In the genomic region with DNA sequence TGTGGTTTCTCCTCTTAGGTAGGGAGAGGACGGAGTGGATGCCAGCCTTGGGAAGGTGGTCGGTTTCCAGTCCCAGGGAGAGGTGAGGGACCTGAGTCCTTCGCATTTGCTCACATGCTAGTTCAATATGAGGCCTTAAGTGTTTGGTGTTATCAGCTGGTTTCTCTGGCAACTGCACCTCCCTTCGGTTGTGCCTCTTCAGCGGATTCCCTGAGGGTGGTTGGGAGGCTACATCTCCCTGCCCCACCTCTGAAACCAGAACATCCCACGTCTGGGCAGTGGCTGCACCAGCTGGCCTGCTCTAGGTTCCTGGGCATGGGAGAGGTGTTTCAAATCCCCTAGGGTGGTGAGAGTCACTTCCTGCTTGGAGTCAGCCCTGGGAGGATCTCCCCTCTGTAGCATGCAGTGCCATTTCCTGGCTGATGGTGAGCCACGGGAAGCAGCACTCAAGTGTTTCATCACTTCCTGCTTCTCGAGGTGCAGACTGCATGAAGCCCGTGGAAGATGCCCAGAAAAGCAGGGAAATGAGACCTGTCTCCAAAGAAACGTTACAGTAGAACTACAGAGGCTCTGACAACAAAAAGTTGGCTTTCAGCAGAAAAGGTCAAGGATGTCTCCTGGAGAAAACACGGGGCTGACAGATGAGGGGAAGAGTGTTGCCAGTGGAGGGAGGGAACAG, we compare ENCODE assay signal across 1 cellular context.
A peak's percentile ranks its signal among the peaks of the same experiment; 100 is the strongest.
TF ChIP-seq lines count a peak whose summit lies in the region.

No MANE protein-coding gene starts in this region.

TF ChIP-seq in K562, 482 proteins besides CTCF, POLR2A, EP300 and RAD21 (continued from another document and continues in another):
- TF ChIP-seq NUFIP1 (IDR thresholded peaks at IDR 0.05; ENCODE audit: partially characterized antibody) (no peak), ZNF444 (CRISPR knock-in tag; IDR thresholded peaks at IDR 0.05) (no peak), FOXK1 (CRISPR knock-in tag; IDR thresholded peaks at IDR 0.05; ENCODE audit: borderline replicate concordance) (no peak), POLR2G (IDR thresholded peaks at IDR 0.05; ENCODE audit: low read depth, low read length) (no peak), CHD2 (IDR thresholded peaks at IDR 0.05; ENCODE audit: low read depth, low read length) (no peak), KLF16 (IDR thresholded peaks at IDR 0.05) (no peak), ZNF668 (CRISPR knock-in tag; IDR thresholded peaks at IDR 0.05) (no peak), ZNF224 (CRISPR knock-in tag; IDR thresholded peaks at IDR 0.05) (no peak), ETV6 (IDR thresholded peaks at IDR 0.05; ENCODE audit: borderline replicate concordance in 1 of 2, low read depth in 2 of 2, low read length in 1 of 2) (0 out of 4 replicates have a peak, but pooled peaks of 1 of the 2 experiments have one; percentile 22), ETV6 (CRISPR knock-in tag; IDR thresholded peaks at IDR 0.05; ENCODE audit: borderline replicate concordance) (no peak), PHB (CRISPR knock-in tag; IDR thresholded peaks at IDR 0.05) (no peak), TAF1 (IDR thresholded peaks at IDR 0.05; ENCODE audit: control insufficient read depth, extremely low read depth, insufficient read depth, low read length, severe bottlenecking) (no peak), BRD4 (IDR thresholded peaks at IDR 0.05) (no peak), CBX8 (IDR thresholded peaks at IDR 0.05; ENCODE audit: borderline replicate concordance, extremely low read depth, low read depth, low read length, poor library complexity, severe bottlenecking) (no peak), ESRRA (IDR thresholded peaks at IDR 0.05; ENCODE audit: borderline replicate concordance, low read depth) (no peak), RBM17 (IDR thresholded peaks at IDR 0.05; ENCODE audit: borderline replicate concordance, low read depth, low read length) (no peak), SMARCE1 (IDR thresholded peaks at IDR 0.05) (no peak), ZNF507 (tag; conservative IDR thresholded peaks at IDR 0.05) (no peak), RHOXF2B (CRISPR knock-in tag; conservative IDR thresholded peaks at IDR 0.05) (no peak), EHMT2 (IDR thresholded peaks at IDR 0.05) (peak; percentile 89), ZSCAN32 (CRISPR knock-in tag; IDR thresholded peaks at IDR 0.05) (no peak), ETV1 (tag; conservative IDR thresholded peaks at IDR 0.05; ENCODE audit: low read depth) (peak; percentile 90), MIER1 (IDR thresholded peaks at IDR 0.05; ENCODE audit: low read depth) (no peak), KAT2B (IDR thresholded peaks at IDR 0.05; ENCODE audit: low read depth, low read length) (no peak), CC2D1A (IDR thresholded peaks at IDR 0.05) (no peak), PHF21A (IDR thresholded peaks at IDR 0.05; ENCODE audit: borderline replicate concordance, low read depth) (no peak), ZNF133 (CRISPR knock-in tag; IDR thresholded peaks at IDR 0.05) (no peak), SP2 (IDR thresholded peaks at IDR 0.05; ENCODE audit: extremely low read depth, low read depth, low read length, poor library complexity, severe bottlenecking) (no peak), MECOM (CRISPR knock-in tag; IDR thresholded peaks at IDR 0.05) (no peak), SREBF2 (CRISPR knock-in tag; IDR thresholded peaks at IDR 0.05) (no peak), NFRKB (IDR thresholded peaks at IDR 0.05; ENCODE audit: low read depth) (peak; percentile 36; the same call in 1 of the 2 replicates), ZBTB1 (CRISPR knock-in tag; IDR thresholded peaks at IDR 0.05; ENCODE audit: borderline replicate concordance, low read depth) (no peak), CCNT2 (IDR thresholded peaks at IDR 0.05; ENCODE audit: borderline replicate concordance, extremely low read depth, insufficient read length, low read depth, low read length) (no peak), CXXC5 (CRISPR knock-in tag; IDR thresholded peaks at IDR 0.05) (peak; percentile 45; the same call in 1 of the 2 replicates)
- TF ChIP-seq, protein P1, sequence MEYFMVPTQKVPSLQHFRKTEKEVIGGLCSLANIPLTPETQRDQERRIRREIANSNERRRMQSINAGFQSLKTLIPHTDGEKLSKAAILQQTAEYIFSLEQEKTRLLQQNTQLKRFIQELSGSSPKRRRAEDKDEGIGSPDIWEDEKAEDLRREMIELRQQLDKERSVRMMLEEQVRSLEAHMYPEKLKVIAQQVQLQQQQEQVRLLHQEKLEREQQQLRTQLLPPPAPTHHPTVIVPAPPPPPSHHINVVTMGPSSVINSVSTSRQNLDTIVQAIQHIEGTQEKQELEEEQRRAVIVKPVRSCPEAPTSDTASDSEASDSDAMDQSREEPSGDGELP (CRISPR knock-in tag; IDR thresholded peaks at IDR 0.05; ENCODE audit: borderline replicate concordance): 0 out of 2 replicates have a peak, but pooled peaks have one; percentile 32
- TF ChIP-seq, protein P2, sequence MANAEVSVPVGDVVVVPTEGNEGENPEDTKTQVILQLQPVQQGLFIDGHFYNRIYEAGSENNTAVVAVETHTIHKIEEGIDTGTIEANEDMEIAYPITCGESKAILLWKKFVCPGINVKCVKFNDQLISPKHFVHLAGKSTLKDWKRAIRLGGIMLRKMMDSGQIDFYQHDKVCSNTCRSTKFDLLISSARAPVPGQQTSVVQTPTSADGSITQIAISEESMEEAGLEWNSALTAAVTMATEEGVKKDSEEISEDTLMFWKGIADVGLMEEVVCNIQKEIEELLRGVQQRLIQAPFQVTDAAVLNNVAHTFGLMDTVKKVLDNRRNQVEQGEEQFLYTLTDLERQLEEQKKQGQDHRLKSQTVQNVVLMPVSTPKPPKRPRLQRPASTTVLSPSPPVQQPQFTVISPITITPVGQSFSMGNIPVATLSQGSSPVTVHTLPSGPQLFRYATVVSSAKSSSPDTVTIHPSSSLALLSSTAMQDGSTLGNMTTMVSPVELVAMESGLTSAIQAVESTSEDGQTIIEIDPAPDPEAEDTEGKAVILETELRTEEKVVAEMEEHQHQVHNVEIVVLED (CRISPR knock-in tag; IDR thresholded peaks at IDR 0.05): no peak
- TF ChIP-seq, protein P3, sequence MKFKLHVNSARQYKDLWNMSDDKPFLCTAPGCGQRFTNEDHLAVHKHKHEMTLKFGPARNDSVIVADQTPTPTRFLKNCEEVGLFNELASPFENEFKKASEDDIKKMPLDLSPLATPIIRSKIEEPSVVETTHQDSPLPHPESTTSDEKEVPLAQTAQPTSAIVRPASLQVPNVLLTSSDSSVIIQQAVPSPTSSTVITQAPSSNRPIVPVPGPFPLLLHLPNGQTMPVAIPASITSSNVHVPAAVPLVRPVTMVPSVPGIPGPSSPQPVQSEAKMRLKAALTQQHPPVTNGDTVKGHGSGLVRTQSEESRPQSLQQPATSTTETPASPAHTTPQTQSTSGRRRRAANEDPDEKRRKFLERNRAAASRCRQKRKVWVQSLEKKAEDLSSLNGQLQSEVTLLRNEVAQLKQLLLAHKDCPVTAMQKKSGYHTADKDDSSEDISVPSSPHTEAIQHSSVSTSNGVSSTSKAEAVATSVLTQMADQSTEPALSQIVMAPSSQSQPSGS (CRISPR knock-in tag; IDR thresholded peaks at IDR 0.05): no peak
- TF ChIP-seq, protein P4, sequence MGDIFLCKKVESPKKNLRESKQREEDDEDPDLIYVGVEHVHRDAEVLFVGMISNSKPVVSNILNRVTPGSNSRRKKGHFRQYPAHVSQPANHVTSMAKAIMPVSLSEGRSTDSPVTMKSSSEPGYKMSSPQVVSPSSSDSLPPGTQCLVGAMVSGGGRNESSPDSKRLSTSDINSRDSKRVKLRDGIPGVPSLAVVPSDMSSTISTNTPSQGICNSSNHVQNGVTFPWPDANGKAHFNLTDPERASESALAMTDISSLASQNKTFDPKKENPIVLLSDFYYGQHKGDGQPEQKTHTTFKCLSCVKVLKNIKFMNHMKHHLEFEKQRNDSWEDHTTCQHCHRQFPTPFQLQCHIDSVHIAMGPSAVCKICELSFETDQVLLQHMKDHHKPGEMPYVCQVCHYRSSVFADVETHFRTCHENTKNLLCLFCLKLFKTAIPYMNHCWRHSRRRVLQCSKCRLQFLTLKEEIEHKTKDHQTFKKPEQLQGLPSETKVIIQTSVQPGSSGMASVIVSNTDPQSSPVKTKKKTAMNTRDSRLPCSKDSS (IDR thresholded peaks at IDR 0.05; ENCODE audit: low read depth, partially characterized antibody): no peak
- TF ChIP-seq, protein P5, sequence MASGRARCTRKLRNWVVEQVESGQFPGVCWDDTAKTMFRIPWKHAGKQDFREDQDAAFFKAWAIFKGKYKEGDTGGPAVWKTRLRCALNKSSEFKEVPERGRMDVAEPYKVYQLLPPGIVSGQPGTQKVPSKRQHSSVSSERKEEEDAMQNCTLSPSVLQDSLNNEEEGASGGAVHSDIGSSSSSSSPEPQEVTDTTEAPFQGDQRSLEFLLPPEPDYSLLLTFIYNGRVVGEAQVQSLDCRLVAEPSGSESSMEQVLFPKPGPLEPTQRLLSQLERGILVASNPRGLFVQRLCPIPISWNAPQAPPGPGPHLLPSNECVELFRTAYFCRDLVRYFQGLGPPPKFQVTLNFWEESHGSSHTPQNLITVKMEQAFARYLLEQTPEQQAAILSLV (tag; IDR thresholded peaks at IDR 0.05): no peak
- TF ChIP-seq, protein P6, sequence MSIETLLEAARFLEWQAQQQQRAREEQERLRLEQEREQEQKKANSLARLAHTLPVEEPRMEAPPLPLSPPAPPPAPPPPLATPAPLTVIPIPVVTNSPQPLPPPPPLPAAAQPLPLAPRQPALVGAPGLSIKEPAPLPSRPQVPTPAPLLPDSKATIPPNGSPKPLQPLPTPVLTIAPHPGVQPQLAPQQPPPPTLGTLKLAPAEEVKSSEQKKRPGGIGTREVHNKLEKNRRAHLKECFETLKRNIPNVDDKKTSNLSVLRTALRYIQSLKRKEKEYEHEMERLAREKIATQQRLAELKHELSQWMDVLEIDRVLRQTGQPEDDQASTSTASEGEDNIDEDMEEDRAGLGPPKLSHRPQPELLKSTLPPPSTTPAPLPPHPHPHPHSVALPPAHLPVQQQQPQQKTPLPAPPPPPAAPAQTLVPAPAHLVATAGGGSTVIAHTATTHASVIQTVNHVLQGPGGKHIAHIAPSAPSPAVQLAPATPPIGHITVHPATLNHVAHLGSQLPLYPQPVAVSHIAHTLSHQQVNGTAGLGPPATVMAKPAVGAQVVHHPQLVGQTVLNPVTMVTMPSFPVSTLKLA (conservative IDR thresholded peaks at IDR 0.05): no peak
- TF ChIP-seq, protein P7, sequence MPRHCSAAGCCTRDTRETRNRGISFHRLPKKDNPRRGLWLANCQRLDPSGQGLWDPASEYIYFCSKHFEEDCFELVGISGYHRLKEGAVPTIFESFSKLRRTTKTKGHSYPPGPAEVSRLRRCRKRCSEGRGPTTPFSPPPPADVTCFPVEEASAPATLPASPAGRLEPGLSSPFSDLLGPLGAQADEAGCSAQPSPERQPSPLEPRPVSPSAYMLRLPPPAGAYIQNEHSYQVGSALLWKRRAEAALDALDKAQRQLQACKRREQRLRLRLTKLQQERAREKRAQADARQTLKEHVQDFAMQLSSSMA (CRISPR knock-in tag; IDR thresholded peaks at IDR 0.05): no peak
- TF ChIP-seq, protein P8, sequence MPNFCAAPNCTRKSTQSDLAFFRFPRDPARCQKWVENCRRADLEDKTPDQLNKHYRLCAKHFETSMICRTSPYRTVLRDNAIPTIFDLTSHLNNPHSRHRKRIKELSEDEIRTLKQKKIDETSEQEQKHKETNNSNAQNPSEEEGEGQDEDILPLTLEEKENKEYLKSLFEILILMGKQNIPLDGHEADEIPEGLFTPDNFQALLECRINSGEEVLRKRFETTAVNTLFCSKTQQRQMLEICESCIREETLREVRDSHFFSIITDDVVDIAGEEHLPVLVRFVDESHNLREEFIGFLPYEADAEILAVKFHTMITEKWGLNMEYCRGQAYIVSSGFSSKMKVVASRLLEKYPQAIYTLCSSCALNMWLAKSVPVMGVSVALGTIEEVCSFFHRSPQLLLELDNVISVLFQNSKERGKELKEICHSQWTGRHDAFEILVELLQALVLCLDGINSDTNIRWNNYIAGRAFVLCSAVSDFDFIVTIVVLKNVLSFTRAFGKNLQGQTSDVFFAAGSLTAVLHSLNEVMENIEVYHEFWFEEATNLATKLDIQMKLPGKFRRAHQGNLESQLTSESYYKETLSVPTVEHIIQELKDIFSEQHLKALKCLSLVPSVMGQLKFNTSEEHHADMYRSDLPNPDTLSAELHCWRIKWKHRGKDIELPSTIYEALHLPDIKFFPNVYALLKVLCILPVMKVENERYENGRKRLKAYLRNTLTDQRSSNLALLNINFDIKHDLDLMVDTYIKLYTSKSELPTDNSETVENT (CRISPR knock-in tag; IDR thresholded peaks at IDR 0.05): no peak
- TF ChIP-seq, protein P9, sequence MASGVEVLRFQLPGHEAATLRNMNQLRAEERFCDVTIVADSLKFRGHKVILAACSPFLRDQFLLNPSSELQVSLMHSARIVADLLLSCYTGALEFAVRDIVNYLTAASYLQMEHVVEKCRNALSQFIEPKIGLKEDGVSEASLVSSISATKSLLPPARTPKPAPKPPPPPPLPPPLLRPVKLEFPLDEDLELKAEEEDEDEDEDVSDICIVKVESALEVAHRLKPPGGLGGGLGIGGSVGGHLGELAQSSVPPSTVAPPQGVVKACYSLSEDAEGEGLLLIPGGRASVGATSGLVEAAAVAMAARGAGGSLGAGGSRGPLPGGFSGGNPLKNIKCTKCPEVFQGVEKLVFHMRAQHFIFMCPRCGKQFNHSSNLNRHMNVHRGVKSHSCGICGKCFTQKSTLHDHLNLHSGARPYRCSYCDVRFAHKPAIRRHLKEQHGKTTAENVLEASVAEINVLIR (CRISPR knock-in tag; IDR thresholded peaks at IDR 0.05): no peak
- TF ChIP-seq, protein P10, sequence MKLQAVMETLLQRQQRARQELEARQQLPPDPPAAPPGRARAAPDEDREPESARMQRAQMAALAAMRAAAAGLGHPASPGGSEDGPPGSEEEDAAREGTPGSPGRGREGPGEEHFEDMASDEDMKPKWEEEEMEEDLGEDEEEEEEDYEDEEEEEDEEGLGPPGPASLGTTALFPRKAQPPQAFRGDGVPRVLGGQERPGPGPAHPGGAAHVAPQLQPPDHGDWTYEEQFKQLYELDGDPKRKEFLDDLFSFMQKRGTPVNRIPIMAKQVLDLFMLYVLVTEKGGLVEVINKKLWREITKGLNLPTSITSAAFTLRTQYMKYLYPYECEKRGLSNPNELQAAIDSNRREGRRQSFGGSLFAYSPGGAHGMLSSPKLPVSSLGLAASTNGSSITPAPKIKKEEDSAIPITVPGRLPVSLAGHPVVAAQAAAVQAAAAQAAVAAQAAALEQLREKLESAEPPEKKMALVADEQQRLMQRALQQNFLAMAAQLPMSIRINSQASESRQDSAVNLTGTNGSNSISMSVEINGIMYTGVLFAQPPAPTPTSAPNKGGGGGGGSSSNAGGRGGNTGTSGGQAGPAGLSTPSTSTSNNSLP (IDR thresholded peaks at IDR 0.05; ENCODE audit: borderline replicate concordance, low read depth, low read length): no peak
- TF ChIP-seq, protein P11, sequence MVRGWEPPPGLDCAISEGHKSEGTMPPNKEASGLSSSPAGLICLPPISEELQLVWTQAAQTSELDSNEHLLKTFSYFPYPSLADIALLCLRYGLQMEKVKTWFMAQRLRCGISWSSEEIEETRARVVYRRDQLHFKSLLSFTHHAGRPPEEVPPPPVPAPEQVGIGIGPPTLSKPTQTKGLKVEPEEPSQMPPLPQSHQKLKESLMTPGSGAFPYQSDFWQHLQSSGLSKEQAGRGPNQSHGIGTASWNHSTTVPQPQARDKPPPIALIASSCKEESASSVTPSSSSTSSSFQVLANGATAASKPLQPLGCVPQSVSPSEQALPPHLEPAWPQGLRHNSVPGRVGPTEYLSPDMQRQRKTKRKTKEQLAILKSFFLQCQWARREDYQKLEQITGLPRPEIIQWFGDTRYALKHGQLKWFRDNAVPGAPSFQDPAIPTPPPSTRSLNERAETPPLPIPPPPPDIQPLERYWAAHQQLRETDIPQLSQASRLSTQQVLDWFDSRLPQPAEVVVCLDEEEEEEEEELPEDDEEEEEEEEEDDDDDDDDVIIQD (CRISPR knock-in tag; IDR thresholded peaks at IDR 0.05): no peak
